Comparison of ENCODE assay signal across 18 cellular contexts in the genomic region with DNA sequence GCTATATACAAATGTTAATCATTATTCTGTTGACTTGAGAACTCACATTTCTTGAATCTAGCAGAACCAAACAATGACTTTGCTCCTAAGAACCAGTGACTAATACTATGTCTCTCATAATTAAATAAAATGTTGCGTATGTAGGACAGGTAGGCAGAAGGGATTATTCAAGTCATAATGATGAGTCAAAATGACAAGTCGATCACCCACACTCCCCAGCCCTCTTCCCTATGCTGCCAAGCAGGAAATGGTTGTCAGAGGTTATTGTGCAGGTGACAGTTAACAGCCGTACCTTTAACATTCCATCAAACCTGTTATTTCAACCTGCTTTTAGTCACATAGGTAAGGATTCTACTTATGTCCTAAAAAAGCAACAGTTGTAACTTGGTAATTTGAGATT. TPM values are rescaled to one million over a fixed set of nuclear protein-coding genes. Genes with fewer than 3 reads are reported as not detected.
A peak's percentile ranks its signal among the peaks of the same experiment; 100 is the strongest.
DNase-seq lines count a peak whose midpoint lies in the region; ATAC-seq and TF ChIP-seq lines count a peak whose summit lies in the region.
"Had no signal": no experiment of that assay in that cellular context is flagged by ENCODE, and none has a peak within 500 bp of the region (broad histone marks: within the 10 kb centered on the region; RNA-seq: fewer than 3 reads in every experiment).

No MANE protein-coding gene starts in this region.

- DNase-seq in activated effector memory CD4-positive, alpha-beta T cell treated with anti-CD3 and anti-CD28 coated beads, Interleukin-2, amount 50 U/mL, for 16 hours = peak; percentile 68
- no peak for DNase-seq in activated effector memory CD4-positive, alpha-beta T cell treated with Interleukin-2 at 50 U/mL for 16 hours
- peak in 1 of 2 donors; percentile 41 for DNase-seq in activated T-cell treated with anti-CD3 and anti-CD28 coated beads, Interleukin-2, amount 50 U/mL, for 72 hours
- peak; percentile 74 to 85 for DNase-seq in foreskin keratinocyte
- DNase-seq in stimulated activated naive CD8-positive, alpha-beta T cell treated with anti-CD3 and anti-CD28 coated beads, Interleukin-15, Interleukin-2, amounts not matched to agents 100 U/mL and 50 U/mL, for 24 hours = no peak
- no peak for DNase-seq in D341Med (ENCODE audit: low spot score)
- DNase-seq in Kasumi-1 (lab: John Stamatoyannopoulos, UW) = no peak
- DNase-seq in NCI-H2171 (lab: John Stamatoyannopoulos, UW) = no peak
- DNase-seq: activated B cell treated with CpG ODN at 0.5 μM for 24 hours, aorta, DND-41, gastrocnemius medialis, left ventricle myocardium superior, NCI-H1417 treated with DMSO at 0.1 percent for 48 hours, NCI-H82, uterus had no signal

- peaks cover 31% of the 10 kb centered on the region for H3K4me1 Mint-ChIP-seq in activated T-cell treated with anti-CD3 and anti-CD28 coated beads, Interleukin-2, amount 50 U/mL, for 72 hours (ENCODE audit: low read depth)
- H3K4me1 Mint-ChIP-seq: activated B cell treated with CpG ODN at 0.5 μM for 24 hours had no signal

- ATAC-seq in activated T-cell treated with anti-CD3 and anti-CD28 coated beads, Interleukin-2, amount 50 U/mL, for 72 hours (replicated peaks in 1 of 2) = peak; percentile 89 to 96
- peak; percentile 94 for ATAC-seq in foreskin keratinocyte
- peak; percentile 89 for ATAC-seq in stimulated activated naive CD8-positive, alpha-beta T cell treated with anti-CD3 and anti-CD28 coated beads, Interleukin-15, Interleukin-2, amounts not matched to agents 100 U/mL and 50 U/mL, for 24 hours
- ATAC-seq: gastrocnemius medialis, left ventricle myocardium superior had no signal

- H3K9me3 Mint-ChIP-seq in activated T-cell treated with anti-CD3 and anti-CD28 coated beads, Interleukin-2, amount 50 U/mL, for 72 hours = no peaks in the 10 kb centered on the region
- H3K9me3 Mint-ChIP-seq: activated B cell treated with CpG ODN at 0.5 μM for 24 hours; CD4-positive, alpha-beta memory T cell; T-helper 2 cell treated with Interferon-gamma antibody and Interleukin-4, amounts not matched to agents 5 μg/mL and 100 μg/mL, for 36 hours had no signal

- peaks cover 29% of the 10 kb centered on the region for H3K4me1 ChIP-seq in foreskin keratinocyte
- H3K4me1 ChIP-seq: gastrocnemius medialis, uterus had no signal

- no peak for TF ChIP-seq CTCF in foreskin keratinocyte (conservative IDR thresholded peaks at IDR 0.05)

- H3K36me3 Mint-ChIP-seq in activated T-cell treated with anti-CD3 and anti-CD28 coated beads, Interleukin-2, amount 50 U/mL, for 72 hours (ENCODE audit: insufficient read depth in 2 of 2) = no peaks in the 10 kb centered on the region
- H3K36me3 Mint-ChIP-seq: CD4-positive, alpha-beta memory T cell had no signal

- peaks cover 19% of the 10 kb centered on the region for H3K27me3 Mint-ChIP-seq in activated T-cell treated with anti-CD3 and anti-CD28 coated beads, Interleukin-2, amount 50 U/mL, for 72 hours (ENCODE audit: low read depth)
- H3K27me3 Mint-ChIP-seq: activated B cell treated with CpG ODN at 0.5 μM for 24 hours; CD4-positive, alpha-beta memory T cell had no signal

- H3K27ac ChIP-seq in foreskin keratinocyte = peak overlapping the region; percentile 46
- H3K27ac ChIP-seq: gastrocnemius medialis, uterus had no signal

- H3K27ac Mint-ChIP-seq in activated T-cell treated with anti-CD3 and anti-CD28 coated beads, Interleukin-2, amount 50 U/mL, for 72 hours = no peak overlapping the region
- H3K27ac Mint-ChIP-seq: activated B cell treated with CpG ODN at 0.5 μM for 24 hours; T-helper 2 cell treated with Interferon-gamma antibody and Interleukin-4, amounts not matched to agents 5 μg/mL and 100 μg/mL, for 36 hours had no signal

- no peaks in the 10 kb centered on the region for H3K27me3 ChIP-seq in foreskin keratinocyte
- H3K27me3 ChIP-seq: gastrocnemius medialis, uterus had no signal

- H3K4me3 Mint-ChIP-seq in activated T-cell treated with anti-CD3 and anti-CD28 coated beads, Interleukin-2, amount 50 U/mL, for 72 hours = peak overlapping the region in 1 of 2 donors; percentile 55
- H3K4me3 Mint-ChIP-seq: activated B cell treated with CpG ODN at 0.5 μM for 24 hours had no signal

RNA-seq across cellular contexts. Expression of a gene that starts 22.0 kb away (rescaled TPM):
- 10 to 100 TPM; 57.9 to 73.4 TPM for total RNA-seq in activated T-cell treated with anti-CD3 and anti-CD28 coated beads, Interleukin-2, amount 50 U/mL, for 72 hours
- 37.6 and 38.4 TPM in 2 replicates for total RNA-seq in foreskin keratinocyte
- polyA plus RNA-seq in foreskin keratinocyte = 14.4 and 16.6 TPM in 2 replicates

Comparison
In these comparisons a context has a peak if more than half of its experiments do, and no peak if none do; other contexts are left out.
1. DNase-seq: peak in activated effector memory CD4-positive, alpha-beta T cell treated with anti-CD3 and anti-CD28 coated beads, Interleukin-2, amount 50 U/mL, for 16 hours (single experiment) and foreskin keratinocyte (2 of 2); none in activated effector memory CD4-positive, alpha-beta T cell treated with Interleukin-2 at 50 U/mL for 16 hours (single experiment), stimulated activated naive CD8-positive, alpha-beta T cell treated with anti-CD3 and anti-CD28 coated beads, Interleukin-15, Interleukin-2, amounts not matched to agents 100 U/mL and 50 U/mL, for 24 hours (single experiment), D341Med (single experiment), Kasumi-1 (0 of 2) and NCI-H2171 (single experiment).
2. Peak in every context shown above with its lines, with median percentiles within 50 percentile points of each other: ATAC-seq.